In the genomic region with DNA sequence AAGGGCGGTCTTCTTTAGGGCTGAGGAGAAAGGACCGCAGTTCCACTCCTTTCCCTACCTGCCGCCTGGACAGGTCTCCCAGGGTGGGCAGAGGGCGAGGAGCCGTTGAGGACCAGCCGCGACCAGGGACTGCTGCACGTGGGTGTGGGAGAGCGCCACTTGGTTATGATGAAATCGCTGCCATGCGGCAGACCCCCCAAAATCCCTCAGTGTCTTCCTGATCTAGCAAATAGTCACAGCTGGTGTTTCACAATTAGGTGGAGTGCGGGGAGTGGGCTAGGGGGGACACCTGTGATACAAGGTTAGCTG, we compare ENCODE assay signal across 9 cellular contexts. TPM values are rescaled to one million over a fixed set of nuclear protein-coding genes. Genes with fewer than 3 reads are reported as not detected.
DNase-seq lines count a peak whose midpoint lies in the region; ATAC-seq, FAIRE-seq and TF ChIP-seq lines count a peak whose summit lies in the region.
"Had no signal": no experiment of that assay in that cellular context is flagged by ENCODE, and none has a peak within 500 bp of the region (broad histone marks: within the 10 kb centered on the region; RNA-seq: fewer than 3 reads in every experiment).

No MANE protein-coding gene starts in this region.

- no peak for FAIRE-seq in D721Med (lab: Jason Lieb, UNC)

- no peaks in the 10 kb centered on the region for H3K36me3 ChIP-seq in fibroblast of lung (ENCODE audit: control insufficient read depth, insufficient read depth, low read length)

- CTCF ChIA-PET in T-cell (lab: Charles Lee), result no interaction called here

- TF ChIP-seq CTCF in fibroblast of lung (conservative IDR thresholded peaks at IDR 0.05 in 1 of 2, IDR thresholded peaks at IDR 0.05 in 1 of 2; ENCODE audit: low read depth in 1 of 2, low read length in 2 of 2) (no peak), retinal pigment epithelial cell (conservative IDR thresholded peaks at IDR 0.05; ENCODE audit: low read depth, low read length) (no peak), D721Med (IDR thresholded peaks at IDR 0.05; ENCODE audit: insufficient read depth, missing control alignments) (no peak)

- no peaks in the 10 kb centered on the region for H3K9me3 Mint-ChIP-seq in T-cell

- H3K9ac ChIP-seq in fibroblast of lung (ENCODE audit: insufficient read depth, low read length), result no peak overlapping the region

- peaks cover 45 to 46% of the 10 kb centered on the region in 2 donors for H3K27me3 Mint-ChIP-seq in T-cell

- no peak for ATAC-seq in T-cell (replicated peaks in 1 of 4)
- no peak for ATAC-seq in HG03175 (IDR thresholded peaks at IDR 0.05; ENCODE audit: unreplicated experiment)

- H3K27me3 ChIP-seq in fibroblast of lung (ENCODE audit: control insufficient read depth, insufficient read depth, low read length), result peaks cover 20% of the 10 kb centered on the region

- peak overlapping the region in 1 of 2 donors; percentile 63 for H3K27ac Mint-ChIP-seq in T-cell

- POLR2A ChIA-PET in T-cell (lab: Charles Lee), result no interaction called here

- peaks cover 20 to 21% (median 21%) of the 10 kb centered on the region in 3 donors for H3K4me1 Mint-ChIP-seq in T-cell

- DNase-seq in D341Med (ENCODE audit: low spot score) (peak; percentile 43), T-cell (no peak), fibroblast of lung (ENCODE audit: low read depth in 2 of 2) (no peak), retinal pigment epithelial cell (ENCODE audit: low read depth) (no peak), SKM-1 (lab: John Stamatoyannopoulos, UW; ENCODE audit: unreplicated experiment) (no peak), D721Med (ENCODE audit: insufficient read length, low spot score) (no peak), LoVo (ENCODE audit: low spot score) (no peak)
- DNase-seq: GOT3 had no signal

- H3K9me3 ChIP-seq in fibroblast of lung (ENCODE audit: control insufficient read depth, insufficient read depth, low read depth, low read length), result no peaks in the 10 kb centered on the region

- peak overlapping the region; percentile 73 to 86 (median 74) for H3K4me3 Mint-ChIP-seq in T-cell

- peak overlapping the region; percentile 63 for H3K4me2 ChIP-seq in fibroblast of lung (ENCODE audit: extremely low read depth, insufficient read depth, low read length)

- no peaks in the 10 kb centered on the region for H3K36me3 Mint-ChIP-seq in T-cell

- H3K4me3 ChIP-seq in fibroblast of lung (replicated peaks in 1 of 4; ENCODE audit: control extremely low read depth in 1 of 4, insufficient read depth in 1 of 4, low read depth in 3 of 4, low read length in 4 of 4) (peak overlapping the region in 1 of 4 experiments; percentile 17), retinal pigment epithelial cell (ENCODE audit: low read length) (peak overlapping the region; percentile 33)

- H3K4me1 ChIP-seq in fibroblast of lung (ENCODE audit: control insufficient read depth, extremely low read depth, insufficient read depth, low read length), result no peaks in the 10 kb centered on the region

- no peaks in the 10 kb centered on the region for H3K79me2 ChIP-seq in fibroblast of lung (ENCODE audit: control insufficient read depth, insufficient read depth, low read length)

- no peak overlapping the region for H3K27ac ChIP-seq in fibroblast of lung (ENCODE audit: insufficient read depth, low read length)

- H4K20me1 ChIP-seq in fibroblast of lung (ENCODE audit: control insufficient read depth, extremely low read depth, insufficient read depth, low read length), result no peaks in the 10 kb centered on the region

- no peak overlapping the region for H2AFZ ChIP-seq in fibroblast of lung (ENCODE audit: low read length)

RNA-seq across cellular contexts. Expression of a gene that starts 1.5 kb away (rescaled TPM):
- under 1 TPM in 3 of 5 donors, not detected in 2; 0.13 to 0.35 (median 0.33) TPM for total RNA-seq in T-cell
- 0.26 and 0.33 TPM in 2 replicates for total RNA-seq in fibroblast of lung
- polyA plus RNA-seq in fibroblast of lung, result 0.02 and 0.08 TPM in 2 replicates
- 0.06 and 0.07 TPM in 2 replicates for polyA plus RNA-seq in fibroblast of lung (2012)
- polyA minus RNA-seq in fibroblast of lung (ENCODE audit: low replicate concordance), result not detected in 2 replicates
